Comparison of ENCODE assay signal across 1 cellular context in the genomic region with DNA sequence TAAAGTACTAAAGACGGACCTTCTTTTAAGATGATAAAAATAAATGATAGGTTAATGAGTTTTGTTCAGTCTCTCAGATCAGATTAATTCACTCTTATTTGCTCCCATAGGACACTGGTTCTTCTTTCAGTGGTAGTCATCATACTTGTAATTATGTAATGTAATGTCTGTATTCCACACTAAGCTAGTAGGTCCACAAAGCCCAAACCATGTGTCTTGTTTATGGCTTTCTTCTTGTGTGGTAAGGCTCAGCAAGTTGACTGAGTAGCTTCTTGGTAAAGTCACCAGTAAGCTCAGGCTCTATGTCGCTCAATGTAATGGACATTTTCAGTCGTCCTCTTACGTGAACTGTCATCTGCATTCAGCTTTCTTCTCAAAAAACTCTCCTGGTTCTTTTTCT.
TF ChIP-seq lines count a peak whose summit lies in the region.

No MANE protein-coding gene starts in this region.

TF ChIP-seq in GM12878, 131 proteins besides CTCF, POLR2A, EP300 and RAD21 (continued from another document):
- TF ChIP-seq NR2F1 (conservative IDR thresholded peaks at IDR 0.05): no peak
- TF ChIP-seq, protein P1, sequence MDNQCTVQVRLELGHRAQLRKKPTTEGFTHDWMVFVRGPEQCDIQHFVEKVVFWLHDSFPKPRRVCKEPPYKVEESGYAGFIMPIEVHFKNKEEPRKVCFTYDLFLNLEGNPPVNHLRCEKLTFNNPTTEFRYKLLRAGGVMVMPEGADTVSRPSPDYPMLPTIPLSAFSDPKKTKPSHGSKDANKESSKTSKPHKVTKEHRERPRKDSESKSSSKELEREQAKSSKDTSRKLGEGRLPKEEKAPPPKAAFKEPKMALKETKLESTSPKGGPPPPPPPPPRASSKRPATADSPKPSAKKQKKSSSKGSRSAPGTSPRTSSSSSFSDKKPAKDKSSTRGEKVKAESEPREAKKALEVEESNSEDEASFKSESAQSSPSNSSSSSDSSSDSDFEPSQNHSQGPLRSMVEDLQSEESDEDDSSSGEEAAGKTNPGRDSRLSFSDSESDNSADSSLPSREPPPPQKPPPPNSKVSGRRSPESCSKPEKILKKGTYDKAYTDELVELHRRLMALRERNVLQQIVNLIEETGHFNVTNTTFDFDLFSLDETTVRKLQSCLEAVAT (IDR thresholded peaks at IDR 0.05): peak; percentile 85
